9 cellular contexts compared by ENCODE assay signal in the genomic region with DNA sequence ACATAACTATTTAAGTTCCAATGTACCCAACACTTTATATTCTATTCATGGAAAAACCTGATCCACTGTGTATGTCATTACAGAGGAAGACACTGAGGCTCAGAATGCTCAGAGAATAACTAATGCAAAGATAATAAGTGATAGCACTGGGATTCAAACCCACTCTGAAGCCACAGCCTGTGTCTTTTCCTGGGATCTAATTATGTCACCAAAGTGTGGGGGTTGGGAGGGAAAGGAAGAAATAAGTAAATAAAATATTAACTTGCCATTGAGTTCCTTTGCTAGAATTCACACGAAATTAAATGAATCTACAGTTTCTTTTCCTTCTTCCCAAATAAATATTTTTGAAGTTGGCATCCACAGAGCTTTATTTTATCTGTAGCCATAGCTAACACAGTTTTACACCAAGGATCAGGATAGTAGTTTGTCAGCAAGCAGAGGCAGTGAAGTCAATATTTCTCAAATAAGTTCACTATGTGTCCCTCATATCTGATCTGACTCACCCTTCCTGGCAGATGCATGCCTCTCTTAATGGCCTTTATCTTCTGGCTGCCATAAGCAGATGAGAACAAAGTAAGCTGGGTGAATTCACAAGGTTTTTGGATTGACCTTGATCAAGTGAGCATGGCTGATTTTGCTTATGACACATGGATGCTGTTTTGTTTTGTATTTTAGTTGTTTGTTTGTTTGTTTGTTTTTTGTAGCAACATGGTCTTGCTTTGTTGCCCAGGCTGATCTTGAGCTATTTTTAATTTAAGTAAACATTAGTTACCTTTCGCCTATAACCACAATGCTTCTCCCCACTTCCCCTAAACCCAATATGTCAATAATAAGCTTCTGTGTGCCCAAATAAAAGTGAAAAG. TPM values are rescaled to one million over a fixed set of nuclear protein-coding genes. Genes with fewer than 3 reads are reported as not detected.
DNase-seq lines count a peak whose midpoint lies in the region; ATAC-seq, FAIRE-seq and TF ChIP-seq lines count a peak whose summit lies in the region.
"Had no signal": no experiment of that assay in that cellular context is flagged by ENCODE, and none has a peak within 500 bp of the region (broad histone marks: within the 10 kb centered on the region; RNA-seq: fewer than 3 reads in every experiment).

No MANE protein-coding gene starts in this region.

- no peak overlapping the region for H3K27ac ChIP-seq in osteoblast (ENCODE audit: low read depth, low read length)
- H3K27ac ChIP-seq in kidney (ENCODE audit: low read depth in 2 of 2, low read length in 2 of 2), result no peak overlapping the region
- H3K27ac ChIP-seq: SK-N-MC had no signal

- intact Hi-C loops in kidney (cut with DNase I), result no loop called here

- no peak overlapping the region for H3K4me3 ChIP-seq in osteoblast (ENCODE audit: insufficient read depth, low read length)
- no peak overlapping the region for H3K4me3 ChIP-seq in kidney (ENCODE audit: low read length in 2 of 2)
- H3K4me3 ChIP-seq: SK-N-MC had no signal

- H3K36me3 ChIP-seq in osteoblast (ENCODE audit: insufficient read depth, low read length) (no peaks in the 10 kb centered on the region), kidney (ENCODE audit: control insufficient read depth in 1 of 2, insufficient read depth in 2 of 2, low read length in 2 of 2) (no peaks in the 10 kb centered on the region)

- H3K4me1 Mint-ChIP-seq in activated CD4-positive, alpha-beta T cell treated with anti-CD3 and anti-CD28 coated beads, Interleukin-2, amount 10 ng/mL, durations not matched to agents 7 days and 5 days, result peaks cover 1% of the 10 kb centered on the region
- H3K4me1 Mint-ChIP-seq in activated CD4-positive, alpha-beta memory T cell treated with anti-CD3 and anti-CD28 coated beads, Interleukin-2, amount 10 ng/mL, durations not matched to agents 7 days and 5 days, result no peaks in the 10 kb centered on the region

- peak; percentile 54 for DNase-seq in RPMI8226
- peak; percentile 84 for DNase-seq in osteoblast (ENCODE audit: insufficient read length, low spot score, missing footprints)
- DNase-seq in activated CD4-positive, alpha-beta T cell treated with anti-CD3 and anti-CD28 coated beads, Interleukin-2, amount 10 ng/mL, durations not matched to agents 7 days and 5 days, result no peak
- DNase-seq in kidney, result no peak
- DNase-seq in cerebellar cortex (ENCODE audit: low spot score), result no peak
- no peak for DNase-seq in activated CD4-positive, alpha-beta memory T cell treated with anti-CD3 and anti-CD28 coated beads, Interleukin-2, amount 10 ng/mL, durations not matched to agents 7 days and 5 days

- POLR2A ChIA-PET in activated CD4-positive, alpha-beta T cell treated with anti-CD3 and anti-CD28 coated beads, Interleukin-2, amount 10 ng/mL, durations not matched to agents 7 days and 5 days (lab: Charles Lee), result no interaction called here
- POLR2A ChIA-PET in activated CD4-positive, alpha-beta memory T cell treated with anti-CD3 and anti-CD28 coated beads, Interleukin-2, amount 10 ng/mL, durations not matched to agents 7 days and 5 days (lab: Charles Lee), result no interaction called here

- peaks cover 3% of the 10 kb centered on the region for H3K9me3 Mint-ChIP-seq in activated CD4-positive, alpha-beta T cell treated with anti-CD3 and anti-CD28 coated beads, Interleukin-2, amount 10 ng/mL, durations not matched to agents 7 days and 5 days
- H3K9me3 Mint-ChIP-seq in activated CD4-positive, alpha-beta memory T cell treated with anti-CD3 and anti-CD28 coated beads, Interleukin-2, amount 10 ng/mL, durations not matched to agents 7 days and 5 days, result peaks cover 2% of the 10 kb centered on the region

- no peak for FAIRE-seq in kidney (lab: Jason Lieb, UNC)

- no peaks in the 10 kb centered on the region for H3K79me2 ChIP-seq in osteoblast (ENCODE audit: insufficient read depth, low read length)

- H3K4me2 ChIP-seq in osteoblast (ENCODE audit: insufficient read depth, low read length), result no peak overlapping the region

- H3K27me3 Mint-ChIP-seq in activated CD4-positive, alpha-beta T cell treated with anti-CD3 and anti-CD28 coated beads, Interleukin-2, amount 10 ng/mL, durations not matched to agents 7 days and 5 days, result peaks cover 41% of the 10 kb centered on the region
- H3K27me3 Mint-ChIP-seq in activated CD4-positive, alpha-beta memory T cell treated with anti-CD3 and anti-CD28 coated beads, Interleukin-2, amount 10 ng/mL, durations not matched to agents 7 days and 5 days, result peaks cover 55% of the 10 kb centered on the region

- no peak overlapping the region for H3K9ac ChIP-seq in kidney (ENCODE audit: low read length in 2 of 2)

- no peak overlapping the region for H3K4me3 Mint-ChIP-seq in activated CD4-positive, alpha-beta T cell treated with anti-CD3 and anti-CD28 coated beads, Interleukin-2, amount 10 ng/mL, durations not matched to agents 7 days and 5 days
- H3K4me3 Mint-ChIP-seq in activated CD4-positive, alpha-beta memory T cell treated with anti-CD3 and anti-CD28 coated beads, Interleukin-2, amount 10 ng/mL, durations not matched to agents 7 days and 5 days, result no peak overlapping the region

- CTCF ChIA-PET in activated CD4-positive, alpha-beta T cell treated with anti-CD3 and anti-CD28 coated beads, Interleukin-2, amount 10 ng/mL, durations not matched to agents 7 days and 5 days (lab: Charles Lee), result no interaction called here
- CTCF ChIA-PET in activated CD4-positive, alpha-beta memory T cell treated with anti-CD3 and anti-CD28 coated beads, Interleukin-2, amount 10 ng/mL, durations not matched to agents 7 days and 5 days (lab: Charles Lee), result no interaction called here

- H3K9me3 ChIP-seq in osteoblast (ENCODE audit: low read depth, low read length), result no peaks in the 10 kb centered on the region
- H3K9me3 ChIP-seq in kidney (ENCODE audit: control insufficient read depth in 1 of 2, low read length in 2 of 2), result no peaks in the 10 kb centered on the region

- ATAC-seq in GM18873 (IDR thresholded peaks at IDR 0.05; ENCODE audit: low FRiP score, unreplicated experiment) (peak; percentile 42), HG02970 (IDR thresholded peaks at IDR 0.05; ENCODE audit: low FRiP score, unreplicated experiment) (peak; percentile 44)

- TF ChIP-seq CTCF in osteoblast (IDR thresholded peaks at IDR 0.05; ENCODE audit: extremely low read depth, low read depth, low read length) (no peak), kidney (IDR thresholded peaks at IDR 0.05; ENCODE audit: borderline replicate concordance, extremely low read depth, insufficient read depth) (no peak)

- H3K4me1 ChIP-seq in osteoblast (ENCODE audit: insufficient read depth, low read length), result peaks cover 15% of the 10 kb centered on the region
- H3K4me1 ChIP-seq in kidney (ENCODE audit: control insufficient read depth in 1 of 2, insufficient read depth in 1 of 2, low read depth in 1 of 2, low read length in 2 of 2), result no peaks in the 10 kb centered on the region

- no peaks in the 10 kb centered on the region for H3K36me3 Mint-ChIP-seq in activated CD4-positive, alpha-beta T cell treated with anti-CD3 and anti-CD28 coated beads, Interleukin-2, amount 10 ng/mL, durations not matched to agents 7 days and 5 days (ENCODE audit: low read depth)
- no peaks in the 10 kb centered on the region for H3K36me3 Mint-ChIP-seq in activated CD4-positive, alpha-beta memory T cell treated with anti-CD3 and anti-CD28 coated beads, Interleukin-2, amount 10 ng/mL, durations not matched to agents 7 days and 5 days (ENCODE audit: low read depth)

- H2AFZ ChIP-seq in osteoblast (ENCODE audit: low read length), result no peak overlapping the region

- no peaks in the 10 kb centered on the region for H4K20me1 ChIP-seq in osteoblast (ENCODE audit: insufficient read depth, low read length)

- H3K27ac Mint-ChIP-seq in activated CD4-positive, alpha-beta T cell treated with anti-CD3 and anti-CD28 coated beads, Interleukin-2, amount 10 ng/mL, durations not matched to agents 7 days and 5 days, result no peak overlapping the region
- no peak overlapping the region for H3K27ac Mint-ChIP-seq in activated CD4-positive, alpha-beta memory T cell treated with anti-CD3 and anti-CD28 coated beads, Interleukin-2, amount 10 ng/mL, durations not matched to agents 7 days and 5 days

- H3K27me3 ChIP-seq in osteoblast (ENCODE audit: insufficient read depth, low read length), result no peaks in the 10 kb centered on the region

RNA-seq across cellular contexts. Expression of a gene that starts 6.3 kb away (rescaled TPM):
- 1.1 and 1.5 TPM in 2 replicates for total RNA-seq in osteoblast
- total RNA-seq in activated CD4-positive, alpha-beta T cell treated with anti-CD3 and anti-CD28 coated beads, Interleukin-2, amount 10 ng/mL, durations not matched to agents 7 days and 5 days, result under 1 TPM; 0.60 to 0.69 TPM
- total RNA-seq in kidney, result 67.8 TPM
- 3.9 TPM for polyA plus RNA-seq in kidney (ENCODE audit: insufficient read depth, low read depth, low replicate concordance)
- under 1 TPM; 0.43 to 0.93 TPM for total RNA-seq in activated CD4-positive, alpha-beta memory T cell treated with anti-CD3 and anti-CD28 coated beads, Interleukin-2, amount 10 ng/mL, durations not matched to agents 7 days and 5 days

Comparison
In these comparisons a context has a peak if more than half of its experiments do, and no peak if none do; other contexts are left out.
1. DNase-seq: peak in RPMI8226 (single experiment) and osteoblast (single experiment); none in activated CD4-positive, alpha-beta T cell treated with anti-CD3 and anti-CD28 coated beads, Interleukin-2, amount 10 ng/mL, durations not matched to agents 7 days and 5 days (single experiment), kidney (single experiment), cerebellar cortex (single experiment) and activated CD4-positive, alpha-beta memory T cell treated with anti-CD3 and anti-CD28 coated beads, Interleukin-2, amount 10 ng/mL, durations not matched to agents 7 days and 5 days (single experiment).
2. RNA of a gene that starts 6.3 kb away (total RNA-seq): 67.8 TPM in kidney (single experiment); 1.1 to 1.5 TPM in osteoblast, 0.43 to 0.93 TPM in activated CD4-positive, alpha-beta memory T cell treated with anti-CD3 and anti-CD28 coated beads, Interleukin-2, amount 10 ng/mL, durations not matched to agents 7 days and 5 days and 0.60 to 0.69 TPM in activated CD4-positive, alpha-beta T cell treated with anti-CD3 and anti-CD28 coated beads, Interleukin-2, amount 10 ng/mL, durations not matched to agents 7 days and 5 days; every median in the first group is over 10 times any median in the second.